ENCODE assay signal across 8 cellular contexts in the genomic region with DNA sequence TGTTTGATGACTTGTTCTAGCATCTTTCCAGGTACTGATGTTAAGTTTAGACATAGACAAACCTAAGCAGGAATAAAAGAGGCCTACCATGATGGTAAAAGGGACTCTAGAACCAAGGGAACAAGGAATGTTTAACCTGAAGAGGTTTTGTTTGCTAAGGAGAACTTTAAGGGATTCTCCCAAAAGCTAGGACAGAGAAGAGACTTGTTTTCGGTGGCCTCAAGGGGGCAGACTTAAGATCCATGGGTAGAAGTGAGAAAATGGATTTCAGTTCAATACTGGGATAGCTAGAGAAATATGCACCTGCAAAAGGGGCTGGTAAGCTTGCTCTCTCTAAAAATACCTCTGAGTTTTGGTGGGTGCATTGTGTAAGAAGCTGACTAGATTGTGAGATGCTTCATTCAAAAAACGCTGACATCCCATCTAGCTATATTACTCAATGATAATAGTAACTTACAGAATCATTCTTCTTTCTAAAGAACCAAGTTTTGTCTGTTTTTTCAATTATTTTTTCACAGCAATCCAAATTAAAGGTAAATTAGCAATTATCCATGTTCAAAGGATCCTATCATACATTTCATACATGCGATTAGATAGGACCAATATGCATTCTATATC. TPM values are rescaled to one million over a fixed set of nuclear protein-coding genes. Genes with fewer than 3 reads are reported as not detected.
DNase-seq lines count a peak whose midpoint lies in the region; ATAC-seq and TF ChIP-seq lines count a peak whose summit lies in the region.

No MANE protein-coding gene starts in this region.

- peaks cover 39% of the 10 kb centered on the region for H3K4me1 Mint-ChIP-seq in memory B cell

- TF ChIP-seq POLR2A in GM18505 (IDR thresholded peaks at IDR 0.05; ENCODE audit: borderline replicate concordance, extremely low read depth, insufficient read depth, insufficient read length): no peak

- H3K9me3 Mint-ChIP-seq in memory B cell: no peaks in the 10 kb centered on the region

- no peak overlapping the region for H3K4me3 Mint-ChIP-seq in memory B cell

- intact Hi-C loops in left ventricle myocardium superior (cut with micrococcal nuclease): loop anchor here (10.0 kb wide), 1 partner anchor 134 kb away; no protein-coding TSS in a partner anchor
- intact Hi-C loops in left cardiac atrium (cut with DNase I): loop anchor here in 1 of 2 donors (10.0 kb wide), 1 partner anchor 76 kb away; no protein-coding TSS in a partner anchor

- H3K27me3 Mint-ChIP-seq in memory B cell: no peaks in the 10 kb centered on the region

- ATAC-seq in left ventricle myocardium superior (peak; percentile 26), left cardiac atrium (no peak), memory B cell (ENCODE audit: low read depth) (peak; percentile 26), GM18505 (IDR thresholded peaks at IDR 0.05; ENCODE audit: unreplicated experiment) (no peak), GM19351 (IDR thresholded peaks at IDR 0.05; ENCODE audit: unreplicated experiment) (no peak)

- no peaks in the 10 kb centered on the region for H3K36me3 Mint-ChIP-seq in memory B cell

- DNase-seq in left ventricle myocardium superior (no peak), left cardiac atrium (no peak), Kasumi-1 (lab: John Stamatoyannopoulos, UW) (peak; percentile 69 to 80), astrocyte of the hippocampus (ENCODE audit: low read depth, low spot score) (peak; percentile 51), memory B cell (ENCODE audit: low spot score in 2 of 2) (no peak), Ammon's horn (ENCODE audit: low spot score) (no peak)

- no peak overlapping the region for H3K27ac Mint-ChIP-seq in memory B cell

RNA-seq across cellular contexts. Expression of a gene that starts 5.5 kb away (rescaled TPM):
- total RNA-seq in left ventricle myocardium superior: 5.4 TPM
- total RNA-seq in left cardiac atrium: 1 to 10 TPM; 3.3 to 5.8 TPM

Comparison
In these comparisons a context has a peak if more than half of its experiments do, and no peak if none do; other contexts are left out.
1. ATAC-seq: peak in left ventricle myocardium superior (single experiment) and memory B cell (single experiment); none in left cardiac atrium (0 of 2), GM18505 (single experiment) and GM19351 (single experiment).
2. DNase-seq: peak in Kasumi-1 (2 of 2) and astrocyte of the hippocampus (single experiment); none in left ventricle myocardium superior (single experiment), left cardiac atrium (single experiment), memory B cell (0 of 2) and Ammon's horn (single experiment).